1 cellular context compared by ENCODE assay signal in genomic region chr14:105368032-105368417, GRCh38.
TF ChIP-seq lines count a peak whose summit lies in the region.

No MANE protein-coding gene starts in this region.

TF ChIP-seq in IMR-90, 13 proteins besides CTCF, POLR2A, EP300 and RAD21:
- TF ChIP-seq CEBPB (IDR thresholded peaks at IDR 0.05; ENCODE audit: low read depth, low read length): no peak
- TF ChIP-seq FOS (IDR thresholded peaks at IDR 0.05; ENCODE audit: low read depth, low read length): no peak
- no peak for TF ChIP-seq ELK1 (IDR thresholded peaks at IDR 0.05; ENCODE audit: borderline replicate concordance, low read depth, low read length)
- TF ChIP-seq NFE2L2 (IDR thresholded peaks at IDR 0.05; ENCODE audit: low read depth, low read length): no peak
- no peak for TF ChIP-seq SMC3 (IDR thresholded peaks at IDR 0.05; ENCODE audit: low read depth, low read length)
- no peak for TF ChIP-seq USF2 (IDR thresholded peaks at IDR 0.05; ENCODE audit: low read depth, low read length)
- TF ChIP-seq MAZ (IDR thresholded peaks at IDR 0.05; ENCODE audit: borderline replicate concordance, low read depth, low read length): no peak
- no peak for TF ChIP-seq MAFK (IDR thresholded peaks at IDR 0.05; ENCODE audit: low read depth, low read length)
- no peak for TF ChIP-seq CHD1 (IDR thresholded peaks at IDR 0.05; ENCODE audit: low read depth, low read length)
- no peak for TF ChIP-seq RCOR1 (IDR thresholded peaks at IDR 0.05; ENCODE audit: insufficient replicate concordance, low read length)
- no peak for TF ChIP-seq RFX5 (IDR thresholded peaks at IDR 0.05; ENCODE audit: low read depth, low read length)
- TF ChIP-seq MXI1 (IDR thresholded peaks at IDR 0.05; ENCODE audit: borderline replicate concordance, low read depth, low read length): no peak
- TF ChIP-seq BHLHE40 (IDR thresholded peaks at IDR 0.05; ENCODE audit: low read depth, low read length): no peak
TF ChIP-seq in IMR-90: peak in this region for 0.
